1 cellular context compared by ENCODE assay signal in the genomic region with DNA sequence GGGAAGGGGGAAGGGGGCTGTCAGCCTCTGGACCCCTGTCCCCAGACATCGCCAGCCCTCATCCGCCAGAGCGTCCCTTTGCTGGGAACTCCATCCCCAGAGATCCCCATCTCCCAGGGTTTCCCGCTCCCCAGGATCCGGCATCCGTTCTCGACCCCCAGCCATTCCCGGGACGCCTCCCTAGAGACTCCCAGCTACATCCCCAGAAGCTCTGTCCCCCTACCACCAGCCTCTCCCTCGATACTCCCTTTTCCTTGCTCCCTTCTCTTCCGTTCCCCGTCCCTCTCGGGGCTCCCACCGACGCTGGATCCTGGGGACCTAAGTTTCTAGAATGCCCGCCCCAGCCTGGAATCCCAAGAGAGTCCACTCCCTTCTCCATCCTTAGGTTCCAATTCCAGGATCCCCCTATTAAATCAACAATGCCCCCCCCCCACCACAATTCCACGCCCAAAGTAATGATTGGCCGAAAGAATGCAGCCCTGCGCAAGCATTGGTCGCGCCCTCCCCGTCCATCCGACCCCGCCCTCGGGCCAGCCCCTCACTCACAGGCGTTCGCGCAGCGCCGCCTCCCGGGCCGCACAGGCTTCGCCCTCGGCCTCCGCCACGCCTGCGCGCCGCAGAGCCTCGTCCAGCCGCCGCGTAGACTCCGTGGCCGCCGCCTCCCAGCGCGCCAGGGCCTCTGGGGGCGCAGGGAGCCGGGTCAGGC.
A peak's percentile ranks its signal among the peaks of the same experiment; 100 is the strongest.
TF ChIP-seq lines count a peak whose summit lies in the region.

No MANE protein-coding gene starts in this region.

TF ChIP-seq in HepG2, 621 proteins besides CTCF, POLR2A, EP300 and RAD21 (continued from another document and continues in another):
- TF ChIP-seq, protein P1, sequence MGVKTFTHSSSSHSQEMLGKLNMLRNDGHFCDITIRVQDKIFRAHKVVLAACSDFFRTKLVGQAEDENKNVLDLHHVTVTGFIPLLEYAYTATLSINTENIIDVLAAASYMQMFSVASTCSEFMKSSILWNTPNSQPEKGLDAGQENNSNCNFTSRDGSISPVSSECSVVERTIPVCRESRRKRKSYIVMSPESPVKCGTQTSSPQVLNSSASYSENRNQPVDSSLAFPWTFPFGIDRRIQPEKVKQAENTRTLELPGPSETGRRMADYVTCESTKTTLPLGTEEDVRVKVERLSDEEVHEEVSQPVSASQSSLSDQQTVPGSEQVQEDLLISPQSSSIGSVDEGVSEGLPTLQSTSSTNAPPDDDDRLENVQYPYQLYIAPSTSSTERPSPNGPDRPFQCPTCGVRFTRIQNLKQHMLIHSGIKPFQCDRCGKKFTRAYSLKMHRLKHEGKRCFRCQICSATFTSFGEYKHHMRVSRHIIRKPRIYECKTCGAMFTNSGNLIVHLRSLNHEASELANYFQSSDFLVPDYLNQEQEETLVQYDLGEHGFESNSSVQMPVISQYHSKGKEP (CRISPR knock-in tag; IDR thresholded peaks at IDR 0.05): no peak
- TF ChIP-seq ZNF552 (CRISPR knock-in tag; IDR thresholded peaks at IDR 0.05; ENCODE audit: borderline replicate concordance) (no peak), HNRNPK (IDR thresholded peaks at IDR 0.05; ENCODE audit: low read depth, low read length, poor library complexity, severe bottlenecking) (peak; percentile 28), SOX13 (IDR thresholded peaks at IDR 0.05) (no peak), SOX13 (CRISPR knock-in tag; conservative IDR thresholded peaks at IDR 0.05 in 1 of 2, IDR thresholded peaks at IDR 0.05 in 1 of 2) (no peak), PHF5A (CRISPR knock-in tag; IDR thresholded peaks at IDR 0.05; ENCODE audit: low read depth, unreplicated experiment) (peak; percentile 49), SP2 (CRISPR knock-in tag; IDR thresholded peaks at IDR 0.05) (peak; percentile 69), HOXD1 (CRISPR knock-in tag; IDR thresholded peaks at IDR 0.05) (no peak), EZH2 (conservative IDR thresholded peaks at IDR 0.05; ENCODE audit: low read depth, low read length) (no peak), PITX1 (CRISPR knock-in tag; IDR thresholded peaks at IDR 0.05) (no peak), SAFB2 (CRISPR knock-in tag; IDR thresholded peaks at IDR 0.05; ENCODE audit: borderline replicate concordance, low read depth) (peak; percentile 86; the same call in 1 of the 2 replicates), SMAD9 (CRISPR knock-in tag; IDR thresholded peaks at IDR 0.05) (no peak), MXI1 (IDR thresholded peaks at IDR 0.05; ENCODE audit: borderline replicate concordance, low read depth, low read length) (peak; percentile 61; the same call in 1 of the 3 replicates), MED1 (CRISPR knock-in tag; IDR thresholded peaks at IDR 0.05) (peak; percentile 15; the same call in 1 of the 2 replicates), ZNF263 (CRISPR knock-in tag; IDR thresholded peaks at IDR 0.05) (no peak), ZSCAN20 (CRISPR knock-in tag; IDR thresholded peaks at IDR 0.05; ENCODE audit: borderline replicate concordance) (peak; percentile 52; the same call in 1 of the 2 replicates), ZNF235 (CRISPR knock-in tag; IDR thresholded peaks at IDR 0.05; ENCODE audit: borderline replicate concordance) (no peak), RXRA (CRISPR knock-in tag; IDR thresholded peaks at IDR 0.05) (0 out of 2 replicates have a peak, but pooled peaks have one; percentile 12), PHF21A (CRISPR knock-in tag; IDR thresholded peaks at IDR 0.05) (peak; percentile 70), KDM2A (CRISPR knock-in tag; IDR thresholded peaks at IDR 0.05; ENCODE audit: borderline replicate concordance, low read depth) (peak; percentile 91), ZFP36L2 (CRISPR knock-in tag; IDR thresholded peaks at IDR 0.05) (no peak), ZNF652 (CRISPR knock-in tag; IDR thresholded peaks at IDR 0.05; ENCODE audit: borderline replicate concordance, low read depth) (no peak), ZNF776 (CRISPR knock-in tag; IDR thresholded peaks at IDR 0.05) (no peak), ZNF839 (CRISPR knock-in tag; IDR thresholded peaks at IDR 0.05; ENCODE audit: borderline replicate concordance) (no peak), ZNF264 (CRISPR knock-in tag; IDR thresholded peaks at IDR 0.05) (no peak), KLF16 (CRISPR knock-in tag; IDR thresholded peaks at IDR 0.05) (peak in 1 of 2 experiments; percentile 44; a peak in 1 of 4 replicates), LCORL (IDR thresholded peaks at IDR 0.05) (no peak), LCORL (CRISPR knock-in tag; IDR thresholded peaks at IDR 0.05) (peak; percentile 32; the same call in 1 of the 2 replicates), ZNF496 (CRISPR knock-in tag; IDR thresholded peaks at IDR 0.05; ENCODE audit: insufficient replicate concordance) (no peak)
- TF ChIP-seq, protein P2, sequence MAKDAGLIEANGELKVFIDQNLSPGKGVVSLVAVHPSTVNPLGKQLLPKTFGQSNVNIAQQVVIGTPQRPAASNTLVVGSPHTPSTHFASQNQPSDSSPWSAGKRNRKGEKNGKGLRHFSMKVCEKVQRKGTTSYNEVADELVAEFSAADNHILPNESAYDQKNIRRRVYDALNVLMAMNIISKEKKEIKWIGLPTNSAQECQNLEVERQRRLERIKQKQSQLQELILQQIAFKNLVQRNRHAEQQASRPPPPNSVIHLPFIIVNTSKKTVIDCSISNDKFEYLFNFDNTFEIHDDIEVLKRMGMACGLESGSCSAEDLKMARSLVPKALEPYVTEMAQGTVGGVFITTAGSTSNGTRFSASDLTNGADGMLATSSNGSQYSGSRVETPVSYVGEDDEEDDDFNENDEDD (CRISPR knock-in tag; IDR thresholded peaks at IDR 0.05; ENCODE audit: borderline replicate concordance): peak; percentile 69; the same call in 1 of the 2 replicates
- TF ChIP-seq, protein P3, sequence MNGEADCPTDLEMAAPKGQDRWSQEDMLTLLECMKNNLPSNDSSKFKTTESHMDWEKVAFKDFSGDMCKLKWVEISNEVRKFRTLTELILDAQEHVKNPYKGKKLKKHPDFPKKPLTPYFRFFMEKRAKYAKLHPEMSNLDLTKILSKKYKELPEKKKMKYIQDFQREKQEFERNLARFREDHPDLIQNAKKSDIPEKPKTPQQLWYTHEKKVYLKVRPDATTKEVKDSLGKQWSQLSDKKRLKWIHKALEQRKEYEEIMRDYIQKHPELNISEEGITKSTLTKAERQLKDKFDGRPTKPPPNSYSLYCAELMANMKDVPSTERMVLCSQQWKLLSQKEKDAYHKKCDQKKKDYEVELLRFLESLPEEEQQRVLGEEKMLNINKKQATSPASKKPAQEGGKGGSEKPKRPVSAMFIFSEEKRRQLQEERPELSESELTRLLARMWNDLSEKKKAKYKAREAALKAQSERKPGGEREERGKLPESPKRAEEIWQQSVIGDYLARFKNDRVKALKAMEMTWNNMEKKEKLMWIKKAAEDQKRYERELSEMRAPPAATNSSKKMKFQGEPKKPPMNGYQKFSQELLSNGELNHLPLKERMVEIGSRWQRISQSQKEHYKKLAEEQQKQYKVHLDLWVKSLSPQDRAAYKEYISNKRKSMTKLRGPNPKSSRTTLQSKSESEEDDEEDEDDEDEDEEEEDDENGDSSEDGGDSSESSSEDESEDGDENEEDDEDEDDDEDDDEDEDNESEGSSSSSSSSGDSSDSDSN (CRISPR knock-in tag; IDR thresholded peaks at IDR 0.05): peak; percentile 34; the same call in 1 of the 2 replicates
- TF ChIP-seq, protein P4, sequence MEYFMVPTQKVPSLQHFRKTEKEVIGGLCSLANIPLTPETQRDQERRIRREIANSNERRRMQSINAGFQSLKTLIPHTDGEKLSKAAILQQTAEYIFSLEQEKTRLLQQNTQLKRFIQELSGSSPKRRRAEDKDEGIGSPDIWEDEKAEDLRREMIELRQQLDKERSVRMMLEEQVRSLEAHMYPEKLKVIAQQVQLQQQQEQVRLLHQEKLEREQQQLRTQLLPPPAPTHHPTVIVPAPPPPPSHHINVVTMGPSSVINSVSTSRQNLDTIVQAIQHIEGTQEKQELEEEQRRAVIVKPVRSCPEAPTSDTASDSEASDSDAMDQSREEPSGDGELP (IDR thresholded peaks at IDR 0.05; ENCODE audit: borderline replicate concordance, low read depth): no peak; the same call in 1 of the 2 replicates
- TF ChIP-seq, protein P5, sequence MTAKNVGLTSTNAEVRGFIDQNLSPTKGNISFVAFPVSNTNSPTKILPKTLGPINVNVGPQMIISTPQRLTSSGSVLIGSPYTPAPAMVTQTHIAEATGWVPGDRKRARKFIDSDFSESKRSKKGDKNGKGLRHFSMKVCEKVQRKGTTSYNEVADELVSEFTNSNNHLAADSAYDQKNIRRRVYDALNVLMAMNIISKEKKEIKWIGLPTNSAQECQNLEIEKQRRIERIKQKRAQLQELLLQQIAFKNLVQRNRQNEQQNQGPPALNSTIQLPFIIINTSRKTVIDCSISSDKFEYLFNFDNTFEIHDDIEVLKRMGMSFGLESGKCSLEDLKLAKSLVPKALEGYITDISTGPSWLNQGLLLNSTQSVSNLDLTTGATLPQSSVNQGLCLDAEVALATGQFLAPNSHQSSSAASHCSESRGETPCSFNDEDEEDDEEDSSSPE (CRISPR knock-in tag; IDR thresholded peaks at IDR 0.05): peak; percentile 61; the same call in 1 of the 2 replicates
- TF ChIP-seq, protein P6, sequence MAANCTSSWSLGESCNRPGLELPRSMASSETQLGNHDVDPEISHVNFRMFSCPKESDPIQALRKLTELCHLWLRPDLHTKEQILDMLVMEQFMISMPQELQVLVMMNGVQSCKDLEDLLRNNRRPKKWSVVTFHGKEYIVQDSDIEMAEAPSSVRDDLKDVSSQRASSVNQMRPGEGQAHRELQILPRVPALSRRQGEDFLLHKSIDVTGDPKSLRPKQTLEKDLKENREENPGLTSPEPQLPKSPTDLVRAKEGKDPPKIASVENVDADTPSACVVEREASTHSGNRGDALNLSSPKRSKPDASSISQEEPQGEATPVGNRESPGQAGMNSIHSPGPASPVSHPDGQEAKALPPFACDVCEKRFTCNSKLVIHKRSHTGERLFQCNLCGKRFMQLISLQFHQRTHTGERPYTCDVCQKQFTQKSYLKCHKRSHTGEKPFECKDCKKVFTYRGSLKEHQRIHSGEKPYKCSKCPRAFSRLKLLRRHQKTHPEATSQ (CRISPR knock-in tag; IDR thresholded peaks at IDR 0.05; ENCODE audit: borderline replicate concordance): no peak
- TF ChIP-seq, protein P7, sequence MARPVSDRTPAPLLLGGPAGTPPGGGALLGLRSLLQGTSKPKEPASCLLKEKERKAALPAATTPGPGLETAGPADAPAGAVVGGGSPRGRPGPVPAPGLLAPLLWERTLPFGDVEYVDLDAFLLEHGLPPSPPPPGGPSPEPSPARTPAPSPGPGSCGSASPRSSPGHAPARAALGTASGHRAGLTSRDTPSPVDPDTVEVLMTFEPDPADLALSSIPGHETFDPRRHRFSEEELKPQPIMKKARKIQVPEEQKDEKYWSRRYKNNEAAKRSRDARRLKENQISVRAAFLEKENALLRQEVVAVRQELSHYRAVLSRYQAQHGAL (CRISPR knock-in tag; IDR thresholded peaks at IDR 0.05; ENCODE audit: not compliant biosample characterization): no peak
- TF ChIP-seq, protein P8, sequence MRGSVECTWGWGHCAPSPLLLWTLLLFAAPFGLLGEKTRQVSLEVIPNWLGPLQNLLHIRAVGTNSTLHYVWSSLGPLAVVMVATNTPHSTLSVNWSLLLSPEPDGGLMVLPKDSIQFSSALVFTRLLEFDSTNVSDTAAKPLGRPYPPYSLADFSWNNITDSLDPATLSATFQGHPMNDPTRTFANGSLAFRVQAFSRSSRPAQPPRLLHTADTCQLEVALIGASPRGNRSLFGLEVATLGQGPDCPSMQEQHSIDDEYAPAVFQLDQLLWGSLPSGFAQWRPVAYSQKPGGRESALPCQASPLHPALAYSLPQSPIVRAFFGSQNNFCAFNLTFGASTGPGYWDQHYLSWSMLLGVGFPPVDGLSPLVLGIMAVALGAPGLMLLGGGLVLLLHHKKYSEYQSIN (CRISPR knock-in tag; IDR thresholded peaks at IDR 0.05; ENCODE audit: borderline replicate concordance): no peak
- TF ChIP-seq, protein P9, sequence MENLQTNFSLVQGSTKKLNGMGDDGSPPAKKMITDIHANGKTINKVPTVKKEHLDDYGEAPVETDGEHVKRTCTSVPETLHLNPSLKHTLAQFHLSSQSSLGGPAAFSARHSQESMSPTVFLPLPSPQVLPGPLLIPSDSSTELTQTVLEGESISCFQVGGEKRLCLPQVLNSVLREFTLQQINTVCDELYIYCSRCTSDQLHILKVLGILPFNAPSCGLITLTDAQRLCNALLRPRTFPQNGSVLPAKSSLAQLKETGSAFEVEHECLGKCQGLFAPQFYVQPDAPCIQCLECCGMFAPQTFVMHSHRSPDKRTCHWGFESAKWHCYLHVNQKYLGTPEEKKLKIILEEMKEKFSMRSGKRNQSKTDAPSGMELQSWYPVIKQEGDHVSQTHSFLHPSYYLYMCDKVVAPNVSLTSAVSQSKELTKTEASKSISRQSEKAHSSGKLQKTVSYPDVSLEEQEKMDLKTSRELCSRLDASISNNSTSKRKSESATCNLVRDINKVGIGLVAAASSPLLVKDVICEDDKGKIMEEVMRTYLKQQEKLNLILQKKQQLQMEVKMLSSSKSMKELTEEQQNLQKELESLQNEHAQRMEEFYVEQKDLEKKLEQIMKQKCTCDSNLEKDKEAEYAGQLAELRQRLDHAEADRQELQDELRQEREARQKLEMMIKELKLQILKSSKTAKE (CRISPR knock-in tag; IDR thresholded peaks at IDR 0.05; ENCODE audit: borderline replicate concordance): no peak
- TF ChIP-seq, protein P10, sequence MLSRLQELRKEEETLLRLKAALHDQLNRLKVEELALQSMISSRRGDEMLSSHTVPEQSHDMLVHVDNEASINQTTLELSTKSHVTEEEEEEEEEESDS (CRISPR knock-in tag; IDR thresholded peaks at IDR 0.05; ENCODE audit: borderline replicate concordance): no peak
- TF ChIP-seq, protein P11, sequence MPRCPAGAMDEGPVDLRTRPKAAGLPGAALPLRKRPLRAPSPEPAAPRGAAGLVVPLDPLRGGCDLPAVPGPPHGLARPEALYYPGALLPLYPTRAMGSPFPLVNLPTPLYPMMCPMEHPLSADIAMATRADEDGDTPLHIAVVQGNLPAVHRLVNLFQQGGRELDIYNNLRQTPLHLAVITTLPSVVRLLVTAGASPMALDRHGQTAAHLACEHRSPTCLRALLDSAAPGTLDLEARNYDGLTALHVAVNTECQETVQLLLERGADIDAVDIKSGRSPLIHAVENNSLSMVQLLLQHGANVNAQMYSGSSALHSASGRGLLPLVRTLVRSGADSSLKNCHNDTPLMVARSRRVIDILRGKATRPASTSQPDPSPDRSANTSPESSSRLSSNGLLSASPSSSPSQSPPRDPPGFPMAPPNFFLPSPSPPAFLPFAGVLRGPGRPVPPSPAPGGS (CRISPR knock-in tag; IDR thresholded peaks at IDR 0.05): peak; percentile 58; the same call in 1 of the 2 replicates
- TF ChIP-seq, protein P12, sequence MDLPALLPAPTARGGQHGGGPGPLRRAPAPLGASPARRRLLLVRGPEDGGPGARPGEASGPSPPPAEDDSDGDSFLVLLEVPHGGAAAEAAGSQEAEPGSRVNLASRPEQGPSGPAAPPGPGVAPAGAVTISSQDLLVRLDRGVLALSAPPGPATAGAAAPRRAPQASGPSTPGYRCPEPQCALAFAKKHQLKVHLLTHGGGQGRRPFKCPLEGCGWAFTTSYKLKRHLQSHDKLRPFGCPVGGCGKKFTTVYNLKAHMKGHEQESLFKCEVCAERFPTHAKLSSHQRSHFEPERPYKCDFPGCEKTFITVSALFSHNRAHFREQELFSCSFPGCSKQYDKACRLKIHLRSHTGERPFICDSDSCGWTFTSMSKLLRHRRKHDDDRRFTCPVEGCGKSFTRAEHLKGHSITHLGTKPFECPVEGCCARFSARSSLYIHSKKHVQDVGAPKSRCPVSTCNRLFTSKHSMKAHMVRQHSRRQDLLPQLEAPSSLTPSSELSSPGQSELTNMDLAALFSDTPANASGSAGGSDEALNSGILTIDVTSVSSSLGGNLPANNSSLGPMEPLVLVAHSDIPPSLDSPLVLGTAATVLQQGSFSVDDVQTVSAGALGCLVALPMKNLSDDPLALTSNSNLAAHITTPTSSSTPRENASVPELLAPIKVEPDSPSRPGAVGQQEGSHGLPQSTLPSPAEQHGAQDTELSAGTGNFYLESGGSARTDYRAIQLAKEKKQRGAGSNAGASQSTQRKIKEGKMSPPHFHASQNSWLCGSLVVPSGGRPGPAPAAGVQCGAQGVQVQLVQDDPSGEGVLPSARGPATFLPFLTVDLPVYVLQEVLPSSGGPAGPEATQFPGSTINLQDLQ (CRISPR knock-in tag; IDR thresholded peaks at IDR 0.05): no peak
